ENCODE assay signal across 1 cellular context in genomic region chr17:81871387-81872120, GRCh38.
TF ChIP-seq lines count a peak whose summit lies in the region.

No MANE protein-coding gene starts in this region.

TF ChIP-seq in K562, 482 proteins besides CTCF, POLR2A, EP300 and RAD21 (continued from another document and continues in another):
- TF ChIP-seq ZNF639 (CRISPR knock-in tag; conservative IDR thresholded peaks at IDR 0.05 in 1 of 2, IDR thresholded peaks at IDR 0.05 in 1 of 2), result peak in 1 of 2 experiments; percentile 91; a peak in 2 of 4 replicates
- TF ChIP-seq EP400 (IDR thresholded peaks at IDR 0.05), result peak; percentile 98
- no peak for TF ChIP-seq DIDO1 (tag; IDR thresholded peaks at IDR 0.05; ENCODE audit: low read depth)
- TF ChIP-seq FOS (IDR thresholded peaks at IDR 0.05; ENCODE audit: extremely low read depth, insufficient read length), result no peak
- no peak for TF ChIP-seq FOXJ2 (tag; IDR thresholded peaks at IDR 0.05)
- TF ChIP-seq ZNF324 (CRISPR knock-in tag; IDR thresholded peaks at IDR 0.05), result no peak
- TF ChIP-seq SPI1 (IDR thresholded peaks at IDR 0.05; ENCODE audit: borderline replicate concordance, low read depth, low read length), result peak; percentile 61
- TF ChIP-seq ERF (CRISPR knock-in tag; IDR thresholded peaks at IDR 0.05), result peak; percentile 87
- TF ChIP-seq PTRF (tag; IDR thresholded peaks at IDR 0.05), result no peak
- TF ChIP-seq NEUROD1 (IDR thresholded peaks at IDR 0.05; ENCODE audit: borderline replicate concordance, low read depth, low read length, partially characterized antibody), result no peak
- TF ChIP-seq ZKSCAN1 (IDR thresholded peaks at IDR 0.05; ENCODE audit: low read depth, low read length), result no peak
- TF ChIP-seq GATA2 (CRISPR knock-in tag; IDR thresholded peaks at IDR 0.05), result no peak
- peak; percentile 89; the same call in 1 of the 2 replicates for TF ChIP-seq TOE1 (IDR thresholded peaks at IDR 0.05; ENCODE audit: borderline replicate concordance)
- TF ChIP-seq TOE1 (CRISPR knock-in tag; IDR thresholded peaks at IDR 0.05; ENCODE audit: borderline replicate concordance, low read depth), result no peak
- peak; percentile 79 for TF ChIP-seq PCBP1 (IDR thresholded peaks at IDR 0.05; ENCODE audit: low read depth, low read length, poor library complexity, severe bottlenecking)
- no peak; the same call in 1 of the 2 replicates for TF ChIP-seq TAF15 (IDR thresholded peaks at IDR 0.05; ENCODE audit: low read depth, low read length)
- TF ChIP-seq THRAP3 (IDR thresholded peaks at IDR 0.05; ENCODE audit: borderline replicate concordance), result no peak
- TF ChIP-seq MIER1 (IDR thresholded peaks at IDR 0.05; ENCODE audit: low read depth), result no peak
- TF ChIP-seq, protein P1, sequence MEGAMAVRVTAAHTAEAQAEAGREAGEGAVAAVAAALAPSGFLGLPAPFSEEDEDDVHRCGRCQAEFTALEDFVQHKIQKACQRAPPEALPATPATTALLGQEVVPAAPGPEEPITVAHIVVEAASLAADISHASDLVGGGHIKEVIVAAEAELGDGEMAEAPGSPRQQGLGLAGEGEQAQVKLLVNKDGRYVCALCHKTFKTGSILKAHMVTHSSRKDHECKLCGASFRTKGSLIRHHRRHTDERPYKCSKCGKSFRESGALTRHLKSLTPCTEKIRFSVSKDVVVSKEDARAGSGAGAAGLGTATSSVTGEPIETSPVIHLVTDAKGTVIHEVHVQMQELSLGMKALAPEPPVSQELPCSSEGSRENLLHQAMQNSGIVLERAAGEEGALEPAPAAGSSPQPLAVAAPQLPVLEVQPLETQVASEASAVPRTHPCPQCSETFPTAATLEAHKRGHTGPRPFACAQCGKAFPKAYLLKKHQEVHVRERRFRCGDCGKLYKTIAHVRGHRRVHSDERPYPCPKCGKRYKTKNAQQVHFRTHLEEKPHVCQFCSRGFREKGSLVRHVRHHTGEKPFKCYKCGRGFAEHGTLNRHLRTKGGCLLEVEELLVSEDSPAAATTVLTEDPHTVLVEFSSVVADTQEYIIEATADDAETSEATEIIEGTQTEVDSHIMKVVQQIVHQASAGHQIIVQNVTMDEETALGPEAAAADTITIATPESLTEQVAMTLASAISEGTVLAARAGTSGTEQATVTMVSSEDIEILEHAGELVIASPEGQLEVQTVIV (CRISPR knock-in tag; IDR thresholded peaks at IDR 0.05; ENCODE audit: borderline replicate concordance), result no peak
- TF ChIP-seq, protein P2, sequence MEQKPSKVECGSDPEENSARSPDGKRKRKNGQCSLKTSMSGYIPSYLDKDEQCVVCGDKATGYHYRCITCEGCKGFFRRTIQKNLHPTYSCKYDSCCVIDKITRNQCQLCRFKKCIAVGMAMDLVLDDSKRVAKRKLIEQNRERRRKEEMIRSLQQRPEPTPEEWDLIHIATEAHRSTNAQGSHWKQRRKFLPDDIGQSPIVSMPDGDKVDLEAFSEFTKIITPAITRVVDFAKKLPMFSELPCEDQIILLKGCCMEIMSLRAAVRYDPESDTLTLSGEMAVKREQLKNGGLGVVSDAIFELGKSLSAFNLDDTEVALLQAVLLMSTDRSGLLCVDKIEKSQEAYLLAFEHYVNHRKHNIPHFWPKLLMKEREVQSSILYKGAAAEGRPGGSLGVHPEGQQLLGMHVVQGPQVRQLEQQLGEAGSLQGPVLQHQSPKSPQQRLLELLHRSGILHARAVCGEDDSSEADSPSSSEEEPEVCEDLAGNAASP (IDR thresholded peaks at IDR 0.05), result no peak
- TF ChIP-seq KLF6 (CRISPR knock-in tag; IDR thresholded peaks at IDR 0.05; ENCODE audit: borderline replicate concordance), result no peak; the same call in 1 of the 2 replicates
- TF ChIP-seq PHF21A (IDR thresholded peaks at IDR 0.05; ENCODE audit: borderline replicate concordance, low read depth), result no peak
- no peak for TF ChIP-seq ZBTB12 (CRISPR knock-in tag; IDR thresholded peaks at IDR 0.05)
- no peak for TF ChIP-seq ADNP (tag; IDR thresholded peaks at IDR 0.05)
- peak; percentile 83; the same call in 1 of the 2 replicates for TF ChIP-seq NR1H2 (CRISPR knock-in tag; IDR thresholded peaks at IDR 0.05)
- TF ChIP-seq, protein P3, sequence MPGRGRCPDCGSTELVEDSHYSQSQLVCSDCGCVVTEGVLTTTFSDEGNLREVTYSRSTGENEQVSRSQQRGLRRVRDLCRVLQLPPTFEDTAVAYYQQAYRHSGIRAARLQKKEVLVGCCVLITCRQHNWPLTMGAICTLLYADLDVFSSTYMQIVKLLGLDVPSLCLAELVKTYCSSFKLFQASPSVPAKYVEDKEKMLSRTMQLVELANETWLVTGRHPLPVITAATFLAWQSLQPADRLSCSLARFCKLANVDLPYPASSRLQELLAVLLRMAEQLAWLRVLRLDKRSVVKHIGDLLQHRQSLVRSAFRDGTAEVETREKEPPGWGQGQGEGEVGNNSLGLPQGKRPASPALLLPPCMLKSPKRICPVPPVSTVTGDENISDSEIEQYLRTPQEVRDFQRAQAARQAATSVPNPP (IDR thresholded peaks at IDR 0.05; ENCODE audit: borderline replicate concordance, insufficient read depth, insufficient read length), result no peak
- TF ChIP-seq HMG20A (CRISPR knock-in tag; conservative IDR thresholded peaks at IDR 0.05), result no peak
- no peak for TF ChIP-seq RFX7 (CRISPR knock-in tag; IDR thresholded peaks at IDR 0.05)
- no peak for TF ChIP-seq ZNF699 (CRISPR knock-in tag; IDR thresholded peaks at IDR 0.05; ENCODE audit: insufficient replicate concordance)
- no peak for TF ChIP-seq GTF2A2 (tag; IDR thresholded peaks at IDR 0.05)
- TF ChIP-seq ZBED1 (IDR thresholded peaks at IDR 0.05), result no peak
- no peak for TF ChIP-seq ZNF57 (CRISPR knock-in tag; IDR thresholded peaks at IDR 0.05)
- 0 out of 2 replicates have a peak, but pooled peaks have one; percentile 5 for TF ChIP-seq ATF4 (CRISPR knock-in tag; IDR thresholded peaks at IDR 0.05)
- no peak for TF ChIP-seq ZNF609 (CRISPR knock-in tag; IDR thresholded peaks at IDR 0.05; ENCODE audit: borderline replicate concordance)
- TF ChIP-seq, protein P4, sequence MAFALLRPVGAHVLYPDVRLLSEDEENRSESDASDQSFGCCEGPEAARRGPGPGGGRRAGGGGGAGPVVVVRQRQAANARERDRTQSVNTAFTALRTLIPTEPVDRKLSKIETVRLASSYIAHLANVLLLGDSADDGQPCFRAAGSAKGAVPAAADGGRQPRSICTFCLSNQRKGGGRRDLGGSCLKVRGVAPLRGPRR (CRISPR knock-in tag; IDR thresholded peaks at IDR 0.05), result no peak
- no peak for TF ChIP-seq MYNN (IDR thresholded peaks at IDR 0.05)
- TF ChIP-seq MYNN (CRISPR knock-in tag; IDR thresholded peaks at IDR 0.05), result no peak
- TF ChIP-seq RBM34 (IDR thresholded peaks at IDR 0.05; ENCODE audit: borderline replicate concordance, insufficient read depth, low read length), result no peak
- TF ChIP-seq CREM (IDR thresholded peaks at IDR 0.05; ENCODE audit: low read depth), result no peak; the same call in 1 of the 2 replicates
- TF ChIP-seq TRIM28 (IDR thresholded peaks at IDR 0.05), result no peak
- TF ChIP-seq, protein P5, sequence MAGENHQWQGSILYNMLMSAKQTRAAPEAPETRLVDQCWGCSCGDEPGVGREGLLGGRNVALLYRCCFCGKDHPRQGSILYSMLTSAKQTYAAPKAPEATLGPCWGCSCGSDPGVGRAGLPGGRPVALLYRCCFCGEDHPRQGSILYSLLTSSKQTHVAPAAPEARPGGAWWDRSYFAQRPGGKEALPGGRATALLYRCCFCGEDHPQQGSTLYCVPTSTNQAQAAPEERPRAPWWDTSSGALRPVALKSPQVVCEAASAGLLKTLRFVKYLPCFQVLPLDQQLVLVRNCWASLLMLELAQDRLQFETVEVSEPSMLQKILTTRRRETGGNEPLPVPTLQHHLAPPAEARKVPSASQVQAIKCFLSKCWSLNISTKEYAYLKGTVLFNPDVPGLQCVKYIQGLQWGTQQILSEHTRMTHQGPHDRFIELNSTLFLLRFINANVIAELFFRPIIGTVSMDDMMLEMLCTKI (IDR thresholded peaks at IDR 0.05; ENCODE audit: partially characterized antibody), result no peak
- TF ChIP-seq SMAD1 (IDR thresholded peaks at IDR 0.05; ENCODE audit: low read depth, low read length, partially characterized antibody), result peak; percentile 22
- peak; percentile 67 for TF ChIP-seq CREB3 (tag; conservative IDR thresholded peaks at IDR 0.05; ENCODE audit: low read depth)
- peak; percentile 3 for TF ChIP-seq CTCFL (IDR thresholded peaks at IDR 0.05; ENCODE audit: borderline replicate concordance, insufficient read depth, low read depth, low read length, poor library complexity, severe bottlenecking)
- no peak for TF ChIP-seq SMARCE1 (IDR thresholded peaks at IDR 0.05)
- TF ChIP-seq ZNF584 (CRISPR knock-in tag; IDR thresholded peaks at IDR 0.05; ENCODE audit: low read depth), result 0 out of 2 replicates have a peak, but pooled peaks have one; percentile 33
- TF ChIP-seq TRIM24 (IDR thresholded peaks at IDR 0.05), result no peak
- TF ChIP-seq ZNF253 (CRISPR knock-in tag; conservative IDR thresholded peaks at IDR 0.05), result no peak
- peak; percentile 53 for TF ChIP-seq NFIC (IDR thresholded peaks at IDR 0.05)
- TF ChIP-seq ZBTB8A (IDR thresholded peaks at IDR 0.05; ENCODE audit: partially characterized antibody), result no peak
